In the genomic region with DNA sequence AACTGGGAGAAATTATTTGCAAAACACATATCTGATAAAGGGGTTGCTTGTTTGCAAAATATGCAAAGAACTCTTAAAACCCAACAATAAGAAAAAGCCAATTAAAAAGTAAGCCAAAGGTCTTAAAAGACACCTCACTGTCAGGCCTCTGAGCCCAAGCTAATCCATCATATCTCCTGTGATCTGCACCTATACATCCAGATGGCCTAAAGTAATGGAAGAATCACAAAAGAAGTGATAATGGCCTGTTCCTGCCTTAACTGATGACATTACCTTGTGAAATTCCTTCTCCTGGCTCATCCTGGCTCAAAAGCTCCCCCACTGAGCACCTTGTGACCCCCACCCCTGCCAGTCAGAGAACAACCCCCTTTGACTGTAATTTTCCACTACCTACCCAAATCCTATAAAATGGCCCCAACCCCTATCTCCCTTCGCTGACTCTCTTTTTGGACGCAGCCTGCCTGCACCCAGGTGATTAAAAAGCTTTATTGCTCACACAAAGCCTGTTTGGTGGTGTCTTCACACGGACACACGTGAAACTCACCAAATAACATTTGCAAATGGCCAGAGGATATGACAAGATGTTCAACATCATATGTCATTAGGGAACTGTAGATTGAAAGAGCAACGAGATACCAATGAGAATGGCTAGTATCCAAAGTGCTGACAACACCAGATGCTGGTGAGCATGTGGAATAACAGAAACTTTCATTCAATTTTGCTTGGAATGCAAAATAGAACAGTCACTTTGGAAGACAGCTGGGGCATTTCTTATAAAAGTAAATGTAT, we compare ENCODE assay signal across 20 cellular contexts.
"Had no signal": no experiment of that assay in that cellular context is flagged by ENCODE, and none has a peak within 500 bp of the region (broad histone marks: within the 10 kb centered on the region; RNA-seq: fewer than 3 reads in every experiment).

No MANE protein-coding gene starts in this region.

- H3K9me3 ChIP-seq: esophagus squamous epithelium, ovary, psoas muscle, tibial artery had no signal

- ATAC-seq: activated CD8-positive, alpha-beta memory T cell treated with anti-CD3 and anti-CD28 coated beads, Interleukin-2, amount 10 ng/mL, durations not matched to agents 7 days and 5 days; natural killer cell; psoas muscle; right cardiac atrium; stimulated activated naive CD8-positive, alpha-beta T cell treated with anti-CD3 and anti-CD28 coated beads, Interleukin-15, Interleukin-2, amounts not matched to agents 100 U/mL and 50 U/mL, for 24 hours; T-helper 17 cell had no signal

- H3K27ac ChIP-seq: cardiac muscle cell, esophagus squamous epithelium, left ventricle myocardium inferior, ovary, psoas muscle, tibial artery, VCaP had no signal

- H3K36me3 ChIP-seq: cardiac muscle cell, esophagus squamous epithelium, left ventricle myocardium inferior, ovary, tibial artery had no signal

- DNase-seq: activated CD4-positive, alpha-beta memory T cell treated with anti-CD3 and anti-CD28 coated beads for 36 hours; activated CD8-positive, alpha-beta memory T cell treated with anti-CD3 and anti-CD28 coated beads, Interleukin-2, amount 10 ng/mL, durations not matched to agents 7 days and 5 days; activated naive CD8-positive, alpha-beta T cell treated with anti-CD3 and anti-CD28 coated beads for 36 hours; amniotic stem cell; dermis blood vessel endothelial cell; effector memory CD4-positive, alpha-beta T cell; esophagus squamous epithelium; immature natural killer cell; kidney glomerular epithelial cell; left ventricle myocardium inferior; natural killer cell; ovary; psoas muscle; right cardiac atrium; stimulated activated naive CD8-positive, alpha-beta T cell treated with anti-CD3 and anti-CD28 coated beads, Interleukin-15, Interleukin-2, amounts not matched to agents 100 U/mL and 50 U/mL, for 24 hours; substantia nigra; T-helper 17 cell; tibial artery had no signal

- H3K4me1 ChIP-seq: esophagus squamous epithelium, left ventricle myocardium inferior, psoas muscle had no signal

- H3K27me3 ChIP-seq: cardiac muscle cell, esophagus squamous epithelium, ovary, tibial artery had no signal

- H3K4me3 ChIP-seq: cardiac muscle cell, esophagus squamous epithelium, left ventricle myocardium inferior, ovary, psoas muscle, tibial artery had no signal
